Comparison of ENCODE assay signal across 8 cellular contexts in genomic region chr9:136109351-136110081, GRCh38. TPM values are rescaled to one million over a fixed set of nuclear protein-coding genes. Genes with fewer than 3 reads are reported as not detected.
DNase-seq lines count a peak whose midpoint lies in the region; ATAC-seq and TF ChIP-seq lines count a peak whose summit lies in the region.

No MANE protein-coding gene starts in this region.

- no peaks in the 10 kb centered on the region for H3K36me3 Mint-ChIP-seq in Calu3 (ENCODE audit: insufficient read depth, unreplicated experiment)

- peak overlapping the region; percentile 56 for H3K27ac Mint-ChIP-seq in Calu3 (ENCODE audit: unreplicated experiment)

- peak overlapping the region; percentile 48 for H3K4me3 ChIP-seq in HUES48 (ENCODE audit: low read depth, low read length)
- peak overlapping the region; percentile 66 for H3K4me3 ChIP-seq in NT2/D1 (ENCODE audit: insufficient read length, low read depth)
- peak overlapping the region; percentile 63 to 64 for H3K4me3 ChIP-seq in mucosa of rectum (ENCODE audit: low read length in 2 of 2)

- H3K27me3 Mint-ChIP-seq in Calu3 (ENCODE audit: unreplicated experiment): peaks cover 19% of the 10 kb centered on the region

- peak overlapping the region; percentile 52 for H3K27ac ChIP-seq in HUES48 (ENCODE audit: low read depth, low read length)
- peak overlapping the region; percentile 79 to 80 for H3K27ac ChIP-seq in mucosa of rectum (ENCODE audit: low read depth in 2 of 2, low read length in 2 of 2)

- ATAC-seq in GM21447 (IDR thresholded peaks at IDR 0.05; ENCODE audit: unreplicated experiment): peak; percentile 54

- H3K36me3 ChIP-seq in HUES48 (ENCODE audit: control insufficient read depth, insufficient read depth, low read length) (no peaks in the 10 kb centered on the region), NT2/D1 (ENCODE audit: insufficient read depth, insufficient read length, low read length) (peaks cover 24% of the 10 kb centered on the region), mucosa of rectum (ENCODE audit: control insufficient read depth in 2 of 2, insufficient read depth in 2 of 2, low read length in 2 of 2) (peaks cover 0 to 2% of the 10 kb centered on the region in 2 donors)

- H3K9me3 ChIP-seq in HUES48 (ENCODE audit: control insufficient read depth, insufficient read depth, low read length) (no peaks in the 10 kb centered on the region), NT2/D1 (ENCODE audit: insufficient read depth, low read length) (no peaks in the 10 kb centered on the region), mucosa of rectum (ENCODE audit: control insufficient read depth in 2 of 2, low read length in 2 of 2) (no peaks in the 10 kb centered on the region)

- DNase-seq in Calu3 (peak; percentile 93), NT2/D1 (ENCODE audit: low read depth, low spot score) (no peak), epidermal melanocyte (ENCODE audit: insufficient read length, low spot score) (peak; percentile 99)
- peak; percentile 96 for DNase-seq in activated CD8-positive, alpha-beta memory T cell treated with anti-CD3 and anti-CD28 coated beads, Interleukin-2, amount 50 U/mL, for 48 hours
- peak; percentile 71 to 86 for DNase-seq in stimulated activated CD8-positive, alpha-beta memory T cell treated with anti-CD3 and anti-CD28 coated beads, Interleukin-4, amount 100 ng/mL, for 4 hours (ENCODE audit: low read depth in 2 of 2, low spot score in 1 of 2)

- intact Hi-C loops in Calu3 (cut with micrococcal nuclease; ENCODE audit: unreplicated experiment): no loop called here

- CTCF ChIA-PET in Calu3 (lab: Charles Lee): interaction anchor here (0.6 to 1.2 kb wide), 3 partner anchors 8 to 80 kb away, joined by 3 to 4 read pairs (median 4); partner anchors contain the start of gene NACC2

- peak overlapping the region; percentile 60 for H3K4me3 Mint-ChIP-seq in Calu3 (ENCODE audit: low read depth, unreplicated experiment)

- H3K9ac ChIP-seq in HUES48 (ENCODE audit: low read depth, low read length) (peak overlapping the region; percentile 49), NT2/D1 (ENCODE audit: insufficient read length, low read depth) (peak overlapping the region; percentile 90), mucosa of rectum (ENCODE audit: low read depth in 1 of 2, low read length in 2 of 2) (peak overlapping the region; percentile 52 to 73)

- no peaks in the 10 kb centered on the region for H3K4me1 Mint-ChIP-seq in Calu3 (ENCODE audit: low read depth, unreplicated experiment)

- H3K4me1 ChIP-seq in HUES48 (ENCODE audit: control insufficient read depth, insufficient read depth, low read length) (peaks cover 22% of the 10 kb centered on the region), NT2/D1 (ENCODE audit: insufficient read depth, insufficient read length) (peaks cover 52% of the 10 kb centered on the region), mucosa of rectum (ENCODE audit: control insufficient read depth in 2 of 2, insufficient read depth in 2 of 2, low read length in 2 of 2) (peaks cover 39 to 48% of the 10 kb centered on the region in 2 donors)

- H3K27me3 ChIP-seq in HUES48 (ENCODE audit: control insufficient read depth, insufficient read depth, low read length) (no peaks in the 10 kb centered on the region), NT2/D1 (ENCODE audit: insufficient read depth, insufficient read length) (no peaks in the 10 kb centered on the region), mucosa of rectum (ENCODE audit: control insufficient read depth in 2 of 2, insufficient read depth in 2 of 2, low read length in 2 of 2) (no peaks in the 10 kb centered on the region)

- H3K9me3 Mint-ChIP-seq in Calu3 (ENCODE audit: low read depth, unreplicated experiment): no peaks in the 10 kb centered on the region

- no TSS peak for BruUV-seq in Calu3 (replicated peaks; lab: Mats Ljungman, UMichigan)

- TF ChIP-seq CTCF in Calu3 (IDR thresholded peaks at IDR 0.05; ENCODE audit: unreplicated experiment): no peak

RNA-seq across cellular contexts. Expression of gene TMEM250, which starts 9.2 kb away (rescaled TPM):
- total RNA-seq in Calu3 (2022): 23.9 and 26.3 TPM in 2 replicates

RNA-seq across cellular contexts. Expression of gene NACC2, which starts 14.4 kb away (rescaled TPM):
- 19.3 and 24.8 TPM in 2 replicates for total RNA-seq in Calu3 (2022)
